Comparison of ENCODE assay signal across 31 cellular contexts in genomic region chr21:31917108-31917507, GRCh38. TPM values are rescaled to one million over a fixed set of nuclear protein-coding genes. Genes with fewer than 3 reads are reported as not detected.
"Had no signal": no experiment of that assay in that cellular context is flagged by ENCODE, and none has a peak within 500 bp of the region (broad histone marks: within the 10 kb centered on the region; RNA-seq: fewer than 3 reads in every experiment).

No MANE protein-coding gene starts in this region.

- H3K27ac ChIP-seq: brain microvascular endothelial cell, cardiac muscle cell, KMS-11, SK-N-MC had no signal

- H3K4me2 ChIP-seq: KMS-11 had no signal

- H3K36me3 Mint-ChIP-seq: T-cell had no signal

- H3K9ac ChIP-seq: KMS-11 had no signal

- ATAC-seq: activated CD4-positive, alpha-beta T cell treated with anti-CD3 and anti-CD28 coated beads for 36 hours; activated T-cell treated with anti-CD3 and anti-CD28 coated beads, Interleukin-2, amount 50 U/mL, for 72 hours; Panc1; Right ventricle myocardium inferior; T-cell had no signal

- H3K4me3 Mint-ChIP-seq: activated CD4-positive, alpha-beta memory T cell treated with anti-CD3 and anti-CD28 coated beads, Interleukin-2, amount 10 ng/mL, durations not matched to agents 7 days and 5 days; activated CD4-positive, alpha-beta T cell treated with anti-CD3 and anti-CD28 coated beads for 36 hours; activated T-cell treated with anti-CD3 and anti-CD28 coated beads, Interleukin-2, amount 50 U/mL, for 72 hours; T-cell had no signal

- H3K36me3 ChIP-seq: brain microvascular endothelial cell, cardiac muscle cell had no signal

- H3K27me3 Mint-ChIP-seq: activated CD4-positive, alpha-beta memory T cell treated with anti-CD3 and anti-CD28 coated beads, Interleukin-2, amount 10 ng/mL, durations not matched to agents 7 days and 5 days had no signal

- H3K27me3 ChIP-seq: brain microvascular endothelial cell, cardiac muscle cell had no signal

- H3K4me3 ChIP-seq: cardiac muscle cell, SK-N-MC had no signal

- H3K4me1 Mint-ChIP-seq: activated CD4-positive, alpha-beta memory T cell treated with anti-CD3 and anti-CD28 coated beads, Interleukin-2, amount 10 ng/mL, durations not matched to agents 7 days and 5 days; activated CD4-positive, alpha-beta T cell treated with anti-CD3 and anti-CD28 coated beads for 36 hours; T-cell had no signal

- H3K27ac Mint-ChIP-seq: activated CD4-positive, alpha-beta memory T cell treated with anti-CD3 and anti-CD28 coated beads, Interleukin-2, amount 10 ng/mL, durations not matched to agents 7 days and 5 days; activated CD4-positive, alpha-beta T cell treated with anti-CD3 and anti-CD28 coated beads for 36 hours; activated T-cell treated with anti-CD3 and anti-CD28 coated beads, Interleukin-2, amount 50 U/mL, for 72 hours; activated T-helper 2 cell treated with anti-CD3 and anti-CD28 coated beads, Interferon-gamma antibody, Interleukin-2, Interleukin-4, amounts not matched to agents 10 μg/mL and 5 μg/mL and 100 μg/mL, durations not matched to agents 14 hours and 24 hours and 36 hours; T-cell had no signal

- DNase-seq: activated CD4-positive, alpha-beta memory T cell treated with anti-CD3 and anti-CD28 coated beads, Interleukin-2, amount 10 ng/mL, durations not matched to agents 7 days and 5 days; activated CD4-positive, alpha-beta T cell treated with anti-CD3 and anti-CD28 coated beads for 36 hours; activated CD4-positive, alpha-beta T cell treated with anti-CD3 and anti-CD28 coated beads, Interleukin-2, amount 50 U/mL, for 1 hour; activated CD4-positive, CD25-positive, alpha-beta regulatory T cell; activated gamma-delta T cell treated with Interleukin-2 at 50 U/mL for 16 hours; activated naive CD4-positive, alpha-beta T cell treated with anti-CD3 and anti-CD28 coated beads, Interleukin-2, amount 50 U/mL, for 16 hours; activated T-cell treated with anti-CD3 and anti-CD28 coated beads for 4 hours; activated T-cell treated with anti-CD3 and anti-CD28 coated beads, Interleukin-2, amount 50 U/mL, for 72 hours; brain microvascular endothelial cell; NCI-H1092 treated with DMSO at 0.1 percent for 48 hours; NCI-H1417 treated with DMSO at 0.1 percent for 48 hours; NCI-H1694; NCI-H2029; NCI-H2107; NCI-H345; NCI-H510A; NCI-H526 treated with DMSO at 0.1 percent for 48 hours; NCI-H82; NK-92 treated with Interleukin-12 subunit alpha and Interleukin-12 subunit beta, amount 100 ng/mL, for 24 hours; OCI-M1; RPMI8226; T-cell; T-helper 2 cell; T1000 had no signal

- H3K9me3 Mint-ChIP-seq: activated CD4-positive, alpha-beta memory T cell treated with anti-CD3 and anti-CD28 coated beads, Interleukin-2, amount 10 ng/mL, durations not matched to agents 7 days and 5 days; activated T-cell treated with anti-CD3 and anti-CD28 coated beads, Interleukin-2, amount 50 U/mL, for 72 hours; activated T-helper 2 cell treated with anti-CD3 and anti-CD28 coated beads, Interferon-gamma antibody, Interleukin-2, Interleukin-4, amounts not matched to agents 10 μg/mL and 5 μg/mL and 100 μg/mL, durations not matched to agents 14 hours and 24 hours and 36 hours; T-cell had no signal

RNA-seq across cellular contexts. Expression of gene HUNK, which starts 44.3 kb away (rescaled TPM):
- total RNA-seq: MCF 10A had no signal
